ENCODE assay signal across 1 cellular context in genomic region chr17:5526821-5527598, GRCh38.
TF ChIP-seq lines count a peak whose summit lies in the region.

No MANE protein-coding gene starts in this region.

TF ChIP-seq in SK-N-SH, 30 proteins besides CTCF, POLR2A, EP300 and RAD21 (continued from another document):
- peak; percentile 80; the same call in 1 of the 2 replicates for TF ChIP-seq POLR2AphosphoS5 (IDR thresholded peaks at IDR 0.05; ENCODE audit: low read depth, low read length)
- peak; percentile 99 for TF ChIP-seq JUND (IDR thresholded peaks at IDR 0.05)
- peak; percentile 98 for TF ChIP-seq TCF12 (IDR thresholded peaks at IDR 0.05)
- no peak for TF ChIP-seq GABPA (IDR thresholded peaks at IDR 0.05; ENCODE audit: low read depth)
- TF ChIP-seq IRF3 (IDR thresholded peaks at IDR 0.05; ENCODE audit: low read depth, low read length), result no peak
- peak; percentile 53; the same call in 1 of the 2 replicates for TF ChIP-seq ZBTB33 (IDR thresholded peaks at IDR 0.05; ENCODE audit: borderline replicate concordance, low read depth)
- peak; percentile 54; the same call in 1 of the 2 replicates for TF ChIP-seq RXRA (IDR thresholded peaks at IDR 0.05; ENCODE audit: borderline replicate concordance, low read depth)
- TF ChIP-seq NFIC (IDR thresholded peaks at IDR 0.05; ENCODE audit: borderline replicate concordance), result peak; percentile 48; the same call in 1 of the 2 replicates
- 0 out of 2 replicates have a peak, but pooled peaks have one; percentile 14 for TF ChIP-seq USF1 (IDR thresholded peaks at IDR 0.05; ENCODE audit: borderline replicate concordance, low read depth)
- TF ChIP-seq FOXJ3 (CRISPR knock-in tag; IDR thresholded peaks at IDR 0.05), result no peak
- no peak; the same call in 1 of the 2 replicates for TF ChIP-seq MAX (IDR thresholded peaks at IDR 0.05; ENCODE audit: low read depth)
- TF ChIP-seq FOSL2 (IDR thresholded peaks at IDR 0.05; ENCODE audit: borderline replicate concordance, low read depth), result peak; percentile 99
- peak; percentile 67; the same call in 1 of the 2 replicates for TF ChIP-seq RFX5 (IDR thresholded peaks at IDR 0.05; ENCODE audit: low read length)
